ENCODE assay signal across 8 cellular contexts in genomic region chr19:39390759-39391592, GRCh38. TPM values are rescaled to one million over a fixed set of nuclear protein-coding genes. Genes with fewer than 3 reads are reported as not detected.
DNase-seq lines count a peak whose midpoint lies in the region; ATAC-seq, FAIRE-seq and TF ChIP-seq lines count a peak whose summit lies in the region.

A gene with protein sequence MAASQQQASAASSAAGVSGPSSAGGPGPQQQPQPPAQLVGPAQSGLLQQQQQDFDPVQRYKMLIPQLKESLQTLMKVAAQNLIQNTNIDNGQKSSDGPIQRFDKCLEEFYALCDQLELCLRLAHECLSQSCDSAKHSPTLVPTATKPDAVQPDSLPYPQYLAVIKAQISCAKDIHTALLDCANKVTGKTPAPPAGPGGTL (plus strand): TSS chr19:39391378. CDS start chr19:39391423, 45 bp downstream.
TSS of gene PAF1 (minus strand) at chr19:39391106. CDS start at chr19:39390864, 242 bp downstream.

- peak within 1 kb of the TSS; percentile 98 for H3K4me3 Mint-ChIP-seq in endothelial cell (ENCODE audit: unreplicated experiment)
- H3K4me3 Mint-ChIP-seq in mesothelial cell of epicardium: peak within 1 kb of the TSS; percentile 90

- H3K4me1 Mint-ChIP-seq in endothelial cell (ENCODE audit: unreplicated experiment): peaks cover 19% of the 10 kb centered on the region
- H3K4me1 Mint-ChIP-seq in mesothelial cell of epicardium: peaks cover 18% of the 10 kb centered on the region

- ATAC-seq in GM21515 (IDR thresholded peaks at IDR 0.05; ENCODE audit: unreplicated experiment): peak; percentile 76

- DNase-seq in D721Med (ENCODE audit: insufficient read length, low spot score) (peak; percentile 96), HuH-7 (ENCODE audit: low spot score) (peak; percentile 99), endothelial cell (ENCODE audit: low spot score) (peak; percentile 87), mesothelial cell of epicardium (ENCODE audit: low spot score in 2 of 2, unreplicated experiment in 2 of 2) (peak; percentile 88 to 91)
- peak; percentile 92 for DNase-seq in activated CD8-positive, alpha-beta memory T cell treated with anti-CD3 and anti-CD28 coated beads, Interleukin-2, amount 50 U/mL, for 48 hours
- DNase-seq in stimulated activated CD8-positive, alpha-beta memory T cell treated with anti-CD3 and anti-CD28 coated beads, Interleukin-15, amount 100 ng/mL, for 48 hours (ENCODE audit: low read depth in 2 of 2): peak; percentile 92 to 94

- H3K4me1 ChIP-seq in OCI-LY3 (ENCODE audit: low read length): peaks cover 11% of the 10 kb centered on the region

- H3K4me3 ChIP-seq in OCI-LY3 (ENCODE audit: low read length): peak within 1 kb of the TSS; percentile 90

- H3K27ac ChIP-seq in OCI-LY3 (ENCODE audit: low read length): peak within 1 kb of the TSS; percentile 82

- no peak for TF ChIP-seq CTCF in D721Med (IDR thresholded peaks at IDR 0.05; ENCODE audit: insufficient read depth, missing control alignments)
- TF ChIP-seq CTCF in OCI-LY3 (IDR thresholded peaks at IDR 0.05; ENCODE audit: low read depth, low read length): no peak; the same call in 1 of the 2 replicates
- TF ChIP-seq CTCF in endothelial cell (IDR thresholded peaks at IDR 0.05; ENCODE audit: unreplicated experiment): no peak
- TF ChIP-seq CTCF in mesothelial cell of epicardium (IDR thresholded peaks at IDR 0.05; ENCODE audit: unreplicated experiment): no peak

- peaks cover 16% of the 10 kb centered on the region for H3K27me3 Mint-ChIP-seq in endothelial cell (ENCODE audit: unreplicated experiment)
- H3K27me3 Mint-ChIP-seq in mesothelial cell of epicardium (ENCODE audit: low read depth): no peaks in the 10 kb centered on the region

- peak within 1 kb of the TSS; percentile 88 for H3K9ac ChIP-seq in OCI-LY3 (ENCODE audit: low read length)

- H3K79me2 ChIP-seq in OCI-LY3 (ENCODE audit: low read length): peaks cover 35% of the 10 kb centered on the region

- H3K36me3 Mint-ChIP-seq in endothelial cell (ENCODE audit: low read depth, unreplicated experiment) (peaks cover 36% of the 10 kb centered on the region), mesothelial cell of epicardium (peaks cover 15% of the 10 kb centered on the region)

- H3K9me3 Mint-ChIP-seq in endothelial cell (ENCODE audit: unreplicated experiment): no peaks in the 10 kb centered on the region
- no peaks in the 10 kb centered on the region for H3K9me3 Mint-ChIP-seq in mesothelial cell of epicardium

- H2AFZ ChIP-seq in OCI-LY3 (ENCODE audit: low read depth, low read length): peak within 1 kb of the TSS; percentile 63

- peaks cover 38% of the 10 kb centered on the region for H3K36me3 ChIP-seq in OCI-LY3 (replicated peaks; ENCODE audit: low read depth, low read length)

- H3K27ac Mint-ChIP-seq in endothelial cell (ENCODE audit: unreplicated experiment) (peak within 1 kb of the TSS; percentile 93), mesothelial cell of epicardium (peak within 1 kb of the TSS; percentile 99)

- H3K4me2 ChIP-seq in OCI-LY3 (ENCODE audit: low read length): peak within 1 kb of the TSS; percentile 89

- H4K20me1 ChIP-seq in OCI-LY3 (ENCODE audit: insufficient read depth, low read length): no peaks in the 10 kb centered on the region

- H3K27me3 ChIP-seq in OCI-LY3 (ENCODE audit: low read depth, low read length): no peaks in the 10 kb centered on the region

- no peaks in the 10 kb centered on the region for H3K9me3 ChIP-seq in OCI-LY3 (ENCODE audit: insufficient read depth, low read length)

- FAIRE-seq in D721Med (lab: Jason Lieb, UNC): peak; percentile 71

RNA-seq across cellular contexts. Expression of the first gene that starts in this region (rescaled TPM):
- total RNA-seq in endothelial cell (ENCODE audit: unreplicated experiment) (32.4 TPM), mesothelial cell of epicardium (35.6 to 39.2 TPM (median 36.1 TPM) in 3 replicates)

RNA-seq across cellular contexts. Expression of gene PAF1, which starts in this region (rescaled TPM):
- 31.7 TPM for total RNA-seq in endothelial cell (ENCODE audit: unreplicated experiment)
- 41.4 to 47.8 TPM (median 42.9 TPM) in 3 replicates for total RNA-seq in mesothelial cell of epicardium

Comparison
In these comparisons a context has a peak if more than half of its experiments do, and no peak if none do; other contexts are left out.
1. Peak in every context shown above with its lines: DNase-seq, ATAC-seq, H3K4me3 ChIP-seq and H3K27ac ChIP-seq.